Comparison of ENCODE assay signal across 22 cellular contexts in genomic region chr18:28080876-28081300, GRCh38.
A peak's percentile ranks its signal among the peaks of the same experiment; 100 is the strongest.
DNase-seq lines count a peak whose midpoint lies in the region; ATAC-seq and TF ChIP-seq lines count a peak whose summit lies in the region.
"Had no signal": no experiment of that assay in that cellular context is flagged by ENCODE, and none has a peak within 500 bp of the region (broad histone marks: within the 10 kb centered on the region; RNA-seq: fewer than 3 reads in every experiment).

No MANE protein-coding gene starts in this region.

- H3K18ac ChIP-seq in H9 (ENCODE audit: insufficient read length, low read depth, low read length) = no peak overlapping the region

- H3K56ac ChIP-seq in H9 (ENCODE audit: insufficient read length, low read depth, low read length) = no peak overlapping the region

- H2AFZ ChIP-seq in H9 (ENCODE audit: low read length) = no peak overlapping the region

- no peaks in the 10 kb centered on the region for H3K23me2 ChIP-seq in H9 (ENCODE audit: insufficient read length, low read depth, low read length, poor library complexity, severe bottlenecking)

- no peak overlapping the region for H2BK15ac ChIP-seq in H9 (ENCODE audit: low read depth, low read length)

- no peak overlapping the region for H3K9ac ChIP-seq in H9 (ENCODE audit: extremely low read depth, insufficient read length, low read length)

- H4K5ac ChIP-seq in H9 (ENCODE audit: insufficient read length, low read depth, low read length) = no peak overlapping the region

- no peaks in the 10 kb centered on the region for H3K9me3 ChIP-seq in H9 (ENCODE audit: control insufficient read depth, low read depth, low read length)

- peaks cover 6% of the 10 kb centered on the region; the same call in 1 of the 2 replicates for H3K4me1 ChIP-seq in H9 (ENCODE audit: insufficient read depth, low read length)

- H3K27me3 Mint-ChIP-seq in H9 (ENCODE audit: low read depth) = peaks cover 3% of the 10 kb centered on the region; the same call in 1 of the 2 replicates
- H3K27me3 Mint-ChIP-seq: activated naive CD8-positive, alpha-beta T cell had no signal

- no peaks in the 10 kb centered on the region for H3K36me3 Mint-ChIP-seq in H9 (ENCODE audit: insufficient read depth in 1 of 3, low read depth in 3 of 3)
- H3K36me3 Mint-ChIP-seq: activated naive CD8-positive, alpha-beta T cell; immature natural killer cell; natural killer cell had no signal

- H3K27ac Mint-ChIP-seq in H9 = no peak overlapping the region; a peak in 1 of 7 replicates
- H3K27ac Mint-ChIP-seq: activated CD8-positive, alpha-beta T cell treated with anti-CD3 and anti-CD28 coated beads, Interleukin-2, amount 10 ng/mL, durations not matched to agents 7 days and 5 days; activated naive CD8-positive, alpha-beta T cell; immature natural killer cell; natural killer cell had no signal

- ATAC-seq in GM18907 (IDR thresholded peaks at IDR 0.05; ENCODE audit: unreplicated experiment) = peak; percentile 71
- ATAC-seq in HG03159 (IDR thresholded peaks at IDR 0.05; ENCODE audit: unreplicated experiment) = peak; percentile 80
- ATAC-seq in HG02852 (IDR thresholded peaks at IDR 0.05; ENCODE audit: unreplicated experiment) = no peak
- ATAC-seq: activated CD8-positive, alpha-beta T cell treated with anti-CD3 and anti-CD28 coated beads, Interleukin-2, amount 10 ng/mL, durations not matched to agents 7 days and 5 days; esophagus mucosa; K562; natural killer cell had no signal

- no peak overlapping the region for H3T11ph ChIP-seq in H9 (ENCODE audit: low read length)

- no peak overlapping the region for H4K8ac ChIP-seq in H9 (replicated peaks; ENCODE audit: insufficient read length, low read depth, low read length)

- no peak overlapping the region for H3K27ac ChIP-seq in H9 (ENCODE audit: insufficient read length, low read depth, low read length)

- H4K91ac ChIP-seq in H9 (ENCODE audit: insufficient read length, low read depth, low read length) = no peak overlapping the region

- H3K14ac ChIP-seq in H9 (ENCODE audit: insufficient read depth, low read length) = no peak overlapping the region

- no peak overlapping the region for H3K23ac ChIP-seq in H9 (ENCODE audit: insufficient read length, low read depth, low read length)

- no peak overlapping the region for H2BK20ac ChIP-seq in H9 (ENCODE audit: low read depth, low read length, poor library complexity, severe bottlenecking)

- H3K9me3 Mint-ChIP-seq in H9 = no peaks in the 10 kb centered on the region

- no peak overlapping the region for H2BK12ac ChIP-seq in H9 (ENCODE audit: insufficient read length, low read depth, low read length)

- no peak overlapping the region for H2BK120ac ChIP-seq in H9 (ENCODE audit: low read depth, low read length, poor library complexity, severe bottlenecking)

- H2BK5ac ChIP-seq in H9 (ENCODE audit: insufficient read length, low read length) = no peak overlapping the region

- peak; percentile 55 for DNase-seq in amniotic epithelial cell (ENCODE audit: low read depth)
- DNase-seq in left kidney (ENCODE audit: low read depth, low spot score) = peak; percentile 12
- no peak for DNase-seq in H9
- DNase-seq in OCI-M2 (lab: John Stamatoyannopoulos, UW; ENCODE audit: unreplicated experiment) = no peak
- no peak for DNase-seq in activated T-cell treated with anti-CD3 and anti-CD28 coated beads, Interleukin-2, amount 50 U/mL, for 1 hour
- DNase-seq: activated CD4-positive, CD25-positive, alpha-beta regulatory T cell; activated CD8-positive, alpha-beta T cell treated with anti-CD3 and anti-CD28 coated beads, Interleukin-2, amount 10 ng/mL, durations not matched to agents 7 days and 5 days; activated T-cell treated with anti-CD3 and anti-CD28 coated beads, Interleukin-2, amount 50 U/mL, for 48 hours; immature natural killer cell; natural killer cell; NCI-H1048; NCI-H2081; NCI-H510A treated with DMSO at 0.1 percent for 48 hours; posterior cingulate gyrus; SHP77 treated with DMSO at 0.1 percent for 48 hours; stimulated activated CD4-positive, alpha-beta T cell treated with anti-CD3 and anti-CD28 coated beads, Interleukin-2, amount 100 ng/mL, for 48 hours had no signal

- no peak overlapping the region for H3K4ac ChIP-seq in H9 (ENCODE audit: low read depth, low read length)

- no peaks in the 10 kb centered on the region for H4K20me1 ChIP-seq in H9 (ENCODE audit: control insufficient read depth, insufficient read depth, insufficient read length)

- no peaks in the 10 kb centered on the region for H3K27me3 ChIP-seq in H9 (ENCODE audit: insufficient read depth, low read length)

- WGBS in H9 (ENCODE audit: extremely low coverage, insufficient read length, low lambda C conversion rate) = no CpG with 5 or more reads among the region's 1 CpG

- H3K4me3 Mint-ChIP-seq in H9 = no peak overlapping the region
- H3K4me3 Mint-ChIP-seq: activated CD8-positive, alpha-beta T cell treated with anti-CD3 and anti-CD28 coated beads, Interleukin-2, amount 10 ng/mL, durations not matched to agents 7 days and 5 days; activated naive CD8-positive, alpha-beta T cell; immature natural killer cell; natural killer cell had no signal

- no peaks in the 10 kb centered on the region for H3K79me2 ChIP-seq in H9 (ENCODE audit: insufficient read depth, low read length)

- no peak overlapping the region for H3K4me2 ChIP-seq in H9 (ENCODE audit: insufficient read depth, insufficient read length, low read length)

- peaks cover 16 to 42% of the 10 kb centered on the region in 2 experiments for H3K4me1 Mint-ChIP-seq in H9
- H3K4me1 Mint-ChIP-seq: immature natural killer cell, natural killer cell had no signal

- no peak for TF ChIP-seq CTCF in H9 (conservative IDR thresholded peaks at IDR 0.05)

- no peaks in the 10 kb centered on the region for H3K79me1 ChIP-seq in H9 (ENCODE audit: insufficient read depth, low read depth, low read length, poor library complexity, severe bottlenecking)

- no peak overlapping the region for H2AK5ac ChIP-seq in H9 (ENCODE audit: insufficient read length, low read length)

Comparison
In these comparisons a context has a peak if more than half of its experiments do, and no peak if none do; other contexts are left out.
1. DNase-seq: peak in amniotic epithelial cell (single experiment) and left kidney (single experiment); none in H9 (single experiment), OCI-M2 (single experiment) and activated T-cell treated with anti-CD3 and anti-CD28 coated beads, Interleukin-2, amount 50 U/mL, for 1 hour (single experiment).